Comparison of ENCODE assay signal across 1 cellular context in genomic region chr17:82095777-82096708, GRCh38.
TF ChIP-seq lines count a peak whose summit lies in the region.

No MANE protein-coding gene starts in this region.

TF ChIP-seq in HepG2, 621 proteins besides CTCF, POLR2A, EP300 and RAD21 (continued from another document and continues in another):
- TF ChIP-seq ZNF138 (CRISPR knock-in tag; IDR thresholded peaks at IDR 0.05; ENCODE audit: low read depth) (no peak), SKI (IDR thresholded peaks at IDR 0.05; ENCODE audit: partially characterized antibody) (no peak), MLX (CRISPR knock-in tag; IDR thresholded peaks at IDR 0.05) (no peak), ZNF614 (CRISPR knock-in tag; IDR thresholded peaks at IDR 0.05; ENCODE audit: borderline replicate concordance) (no peak), HNF4G (IDR thresholded peaks at IDR 0.05; ENCODE audit: borderline replicate concordance, low read depth, low read length) (no peak), HNF4G (CRISPR knock-in tag; IDR thresholded peaks at IDR 0.05; ENCODE audit: borderline replicate concordance, low read depth) (no peak), NFATC3 (CRISPR knock-in tag; IDR thresholded peaks at IDR 0.05) (no peak), ZNF746 (CRISPR knock-in tag; IDR thresholded peaks at IDR 0.05) (no peak), ATF5 (CRISPR knock-in tag; IDR thresholded peaks at IDR 0.05; ENCODE audit: low read depth) (no peak), MTERF4 (CRISPR knock-in tag; IDR thresholded peaks at IDR 0.05) (no peak), ZNF234 (CRISPR knock-in tag; conservative IDR thresholded peaks at IDR 0.05) (no peak), ZNF7 (CRISPR knock-in tag; IDR thresholded peaks at IDR 0.05) (no peak), RERE (CRISPR knock-in tag; IDR thresholded peaks at IDR 0.05; ENCODE audit: low read depth) (no peak), HOXA7 (CRISPR knock-in tag; IDR thresholded peaks at IDR 0.05) (0 out of 2 replicates have a peak, but pooled peaks have one; percentile 18), ZNF776 (CRISPR knock-in tag; IDR thresholded peaks at IDR 0.05) (peak; percentile 39; the same call in 1 of the 2 replicates), SRSF4 (IDR thresholded peaks at IDR 0.05; ENCODE audit: low read depth, low read length, poor library complexity, severe bottlenecking) (no peak), ATF1 (CRISPR knock-in tag; IDR thresholded peaks at IDR 0.05) (no peak), ZUFSP (CRISPR knock-in tag; IDR thresholded peaks at IDR 0.05; ENCODE audit: borderline replicate concordance) (no peak), ZNF484 (CRISPR knock-in tag; IDR thresholded peaks at IDR 0.05; ENCODE audit: borderline replicate concordance, low read depth) (no peak), HHEX (CRISPR knock-in tag; IDR thresholded peaks at IDR 0.05) (no peak), ZNF33A (CRISPR knock-in tag; IDR thresholded peaks at IDR 0.05; ENCODE audit: borderline replicate concordance) (no peak), ZFP36L1 (CRISPR knock-in tag; IDR thresholded peaks at IDR 0.05) (peak; percentile 33; the same call in 1 of the 2 replicates), RARG (CRISPR knock-in tag; IDR thresholded peaks at IDR 0.05; ENCODE audit: low read depth) (no peak), ATF7-NPFF (CRISPR knock-in tag; IDR thresholded peaks at IDR 0.05; ENCODE audit: low read depth) (peak; percentile 4; the same call in 1 of the 2 replicates), BATF2 (CRISPR knock-in tag; IDR thresholded peaks at IDR 0.05) (no peak), XBP1 (CRISPR knock-in tag; IDR thresholded peaks at IDR 0.05) (no peak), TBL1XR1 (IDR thresholded peaks at IDR 0.05; ENCODE audit: borderline replicate concordance, low read length, partially characterized antibody) (no peak), MYNN (CRISPR knock-in tag; IDR thresholded peaks at IDR 0.05; ENCODE audit: low read depth) (no peak; the same call in 1 of the 2 replicates), ZNF775 (CRISPR knock-in tag; IDR thresholded peaks at IDR 0.05; ENCODE audit: borderline replicate concordance) (no peak), RFX1 (IDR thresholded peaks at IDR 0.05) (no peak), DMTF1 (CRISPR knock-in tag; IDR thresholded peaks at IDR 0.05) (no peak), RELA (CRISPR knock-in tag; IDR thresholded peaks at IDR 0.05) (no peak), CAMTA2 (CRISPR knock-in tag; IDR thresholded peaks at IDR 0.05; ENCODE audit: borderline replicate concordance) (peak; percentile 54; the same call in 1 of the 2 replicates), NR0B2 (CRISPR knock-in tag; IDR thresholded peaks at IDR 0.05) (peak; percentile 38; the same call in 1 of the 2 replicates), SMARCE1 (IDR thresholded peaks at IDR 0.05; ENCODE audit: borderline replicate concordance) (no peak), USF2 (IDR thresholded peaks at IDR 0.05; ENCODE audit: low read depth, low read length) (no peak), USF2 (CRISPR knock-in tag; IDR thresholded peaks at IDR 0.05; ENCODE audit: borderline replicate concordance) (no peak), ADNP (CRISPR knock-in tag; IDR thresholded peaks at IDR 0.05) (no peak), RBM39 (IDR thresholded peaks at IDR 0.05; ENCODE audit: low read depth, low read length, poor library complexity, severe bottlenecking) (peak; percentile 52), MXD1 (CRISPR knock-in tag; IDR thresholded peaks at IDR 0.05) (peak; percentile 67; the same call in 1 of the 2 replicates), MED8 (CRISPR knock-in tag; IDR thresholded peaks at IDR 0.05; ENCODE audit: insufficient replicate concordance) (no peak), ZNF251 (CRISPR knock-in tag; IDR thresholded peaks at IDR 0.05) (no peak), ZNF281 (CRISPR knock-in tag; IDR thresholded peaks at IDR 0.05; ENCODE audit: borderline replicate concordance) (no peak), FOXC1 (CRISPR knock-in tag; IDR thresholded peaks at IDR 0.05; ENCODE audit: borderline replicate concordance) (no peak; the same call in 1 of the 2 replicates)
